2 cellular contexts compared by ENCODE assay signal in genomic region chr13:110379905-110380341, GRCh38.
A peak's percentile ranks its signal among the peaks of the same experiment; 100 is the strongest.
TF ChIP-seq lines count a peak whose summit lies in the region.

No MANE protein-coding gene starts in this region.

TF ChIP-seq in IMR-90, 13 proteins besides CTCF, POLR2A, EP300 and RAD21:
- TF ChIP-seq SMC3 (IDR thresholded peaks at IDR 0.05; ENCODE audit: low read depth, low read length) (0 out of 2 replicates have a peak, but pooled peaks have one; percentile 7), MAFK (IDR thresholded peaks at IDR 0.05; ENCODE audit: low read depth, low read length) (no peak)

TF ChIP-seq in endothelial cell of umbilical vein, 7 proteins besides CTCF, POLR2A, EP300 and RAD21:
- TF ChIP-seq MYC (IDR thresholded peaks at IDR 0.05; ENCODE audit: low read depth, low read length) (no peak), JUN (IDR thresholded peaks at IDR 0.05; ENCODE audit: borderline replicate concordance, insufficient read depth, insufficient read length, low read depth) (no peak), EZH2 (IDR thresholded peaks at IDR 0.05; ENCODE audit: borderline replicate concordance, low read depth, low read length, severe bottlenecking) (no peak), FOS (IDR thresholded peaks at IDR 0.05; ENCODE audit: borderline replicate concordance, insufficient read depth, low read length) (no peak), POLR2AphosphoS5 (IDR thresholded peaks at IDR 0.05; ENCODE audit: insufficient read depth, low read depth, low read length) (no peak), GATA2 (IDR thresholded peaks at IDR 0.05; ENCODE audit: insufficient read depth, insufficient read length, low read depth, low read length) (no peak), MAX (IDR thresholded peaks at IDR 0.05; ENCODE audit: insufficient read depth, insufficient read length) (no peak)
